10 cellular contexts compared by ENCODE assay signal in the genomic region with DNA sequence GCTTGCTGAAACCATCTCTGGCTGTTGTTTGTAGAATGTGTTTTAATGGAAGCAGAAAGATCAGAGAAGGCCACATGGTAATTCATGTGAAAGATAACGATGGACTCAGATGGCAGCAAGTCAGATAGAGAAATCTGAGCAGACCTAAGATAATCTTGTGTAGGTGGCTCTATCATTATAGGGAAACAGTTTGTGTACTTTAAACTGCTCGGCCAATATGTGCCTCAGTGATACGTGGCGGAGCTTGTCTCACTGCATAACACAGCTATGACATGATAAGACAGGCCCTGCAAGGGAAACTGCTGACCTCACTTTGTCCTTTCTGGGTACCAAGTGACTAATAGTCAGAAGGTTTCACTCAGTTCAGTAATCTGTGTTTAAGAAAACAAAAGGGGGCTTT. TPM values are rescaled to one million over a fixed set of nuclear protein-coding genes. Genes with fewer than 3 reads are reported as not detected.
A peak's percentile ranks its signal among the peaks of the same experiment; 100 is the strongest.
DNase-seq lines count a peak whose midpoint lies in the region; ATAC-seq and TF ChIP-seq lines count a peak whose summit lies in the region.
"Had no signal": no experiment of that assay in that cellular context is flagged by ENCODE, and none has a peak within 500 bp of the region (broad histone marks: within the 10 kb centered on the region; RNA-seq: fewer than 3 reads in every experiment).

No MANE protein-coding gene starts in this region.

- TF ChIP-seq CTCF in psoas muscle (IDR thresholded peaks at IDR 0.05) (no peak), transverse colon (IDR thresholded peaks at IDR 0.05) (no peak), spleen (IDR thresholded peaks at IDR 0.05 in 8 of 11, conservative IDR thresholded peaks at IDR 0.05 in 3 of 11) (no peak)

- in situ Hi-C loops in transverse colon (cut with MboI; ENCODE audit: low pct_ligation_motif_present in 1 of 4, low pct_unique_long_range_greater_than_20kb in 1 of 4, low sequenced_read_pairs in 3 of 4): no loop called here

- DNase-seq in amniotic stem cell (lab: John Stamatoyannopoulos, UW) (peak; percentile 18), psoas muscle (no peak), posterior vena cava (ENCODE audit: low spot score) (no peak), transverse colon (no peak), spleen (no peak)
- DNase-seq in activated CD8-positive, alpha-beta memory T cell treated with anti-CD3 and anti-CD28 coated beads for 24 hours: no peak
- DNase-seq: NCI-H1436 treated with DMSO at 0.1 percent for 48 hours had no signal

- WGBS in psoas muscle, 3 donors: 81 to 91% (median 82%) methylated on average over 4 of the region's 4 CpGs
- 80 to 88% methylated on average over 4 of the region's 4 CpGs for WGBS in transverse colon (ENCODE audit: low coverage in 1 of 2), 2 donors
- 79 to 90% (median 87%) methylated on average over 4 of the region's 4 CpGs for WGBS in spleen, 5 donors

- H3K4me1 ChIP-seq in psoas muscle: no peaks in the 10 kb centered on the region
- no peaks in the 10 kb centered on the region for H3K4me1 ChIP-seq in transverse colon
- H3K4me1 ChIP-seq in spleen: no peaks in the 10 kb centered on the region
- H3K4me1 ChIP-seq: parathyroid adenoma had no signal

- TF ChIP-seq EP300 in transverse colon (IDR thresholded peaks at IDR 0.05; ENCODE audit: low read depth): no peak

- TF ChIP-seq POLR2A in transverse colon (IDR thresholded peaks at IDR 0.05) (no peak), spleen (IDR thresholded peaks at IDR 0.05) (no peak)

- H3K27me3 ChIP-seq in psoas muscle (ENCODE audit: insufficient read depth in 3 of 3, low read length in 2 of 3) (no peaks in the 10 kb centered on the region), transverse colon (no peaks in the 10 kb centered on the region), spleen (replicated peaks in 1 of 7) (no peaks in the 10 kb centered on the region)

- H3K4me3 ChIP-seq in psoas muscle (no peak overlapping the region), transverse colon (no peak overlapping the region), spleen (no peak overlapping the region)

- peaks cover 0 to 2% of the 10 kb centered on the region in 2 donors for H3K36me3 ChIP-seq in psoas muscle (ENCODE audit: insufficient read depth in 1 of 2, low read depth in 1 of 2)
- H3K36me3 ChIP-seq in transverse colon: no peaks in the 10 kb centered on the region
- no peaks in the 10 kb centered on the region for H3K36me3 ChIP-seq in spleen

- peak; percentile 86 for ATAC-seq in GM18511 (IDR thresholded peaks at IDR 0.05; ENCODE audit: unreplicated experiment)
- ATAC-seq in HG02973 (IDR thresholded peaks at IDR 0.05; ENCODE audit: unreplicated experiment): peak; percentile 72
- ATAC-seq in psoas muscle: peak in 3 of 4 donors; percentile 51 to 72 (median 71)

- no peaks in the 10 kb centered on the region for H3K9me3 ChIP-seq in psoas muscle
- no peaks in the 10 kb centered on the region for H3K9me3 ChIP-seq in transverse colon
- H3K9me3 ChIP-seq in spleen: peaks cover 0 to 8% (median 0%) of the 10 kb centered on the region in 8 donors

- no peak overlapping the region for H3K27ac ChIP-seq in psoas muscle
- H3K27ac ChIP-seq in transverse colon: no peak overlapping the region
- no peak overlapping the region for H3K27ac ChIP-seq in spleen
- H3K27ac ChIP-seq: parathyroid adenoma had no signal

- intact Hi-C loops in psoas muscle (cut with DNase I) (no loop called here), posterior vena cava (cut with DNase I) (no loop called here), transverse colon (cut with DNase I; ENCODE audit: low total_unique reads) (no loop called here), spleen (cut with DNase I; ENCODE audit: low total_unique reads) (no loop called here)

RNA-seq across cellular contexts. Expression of a gene that starts 51.0 kb away (rescaled TPM):
- total RNA-seq in psoas muscle (10 to 100 TPM; 25.6 to 44.1 (median 41.4) TPM), posterior vena cava (1 to 10 TPM; 1.1 to 3.2 TPM), transverse colon (1 to 10 TPM in 1 of 4 donors, under 1 TPM in 2, not detected in 1; 0.82 to 1.1 (median 0.95) TPM), spleen (10 to 100 TPM in 6 of 7 donors, 1 to 10 TPM in 1; 4.2 to 43.2 (median 17.2) TPM)
- polyA plus RNA-seq in psoas muscle (10 to 100 TPM; 10.3 to 38.5 (median 17.5) TPM), spleen (1 to 10 TPM in 2 of 3 donors, under 1 TPM in 1; 0.50 to 2.2 (median 1.3) TPM)
